18 cellular contexts compared by ENCODE assay signal in genomic region chr12:8993827-8994226, GRCh38. TPM values are rescaled to one million over a fixed set of nuclear protein-coding genes. Genes with fewer than 3 reads are reported as not detected.
DNase-seq lines count a peak whose midpoint lies in the region; ATAC-seq lines count a peak whose summit lies in the region.
"Had no signal": no experiment of that assay in that cellular context is flagged by ENCODE, and none has a peak within 500 bp of the region (broad histone marks: within the 10 kb centered on the region; RNA-seq: fewer than 3 reads in every experiment).

No MANE protein-coding gene starts in this region.

- H3K36me3 Mint-ChIP-seq in activated CD8-positive, alpha-beta memory T cell treated with anti-CD3 and anti-CD28 coated beads, Interleukin-2, amount 10 ng/mL, durations not matched to agents 7 days and 5 days: peaks cover 2% of the 10 kb centered on the region
- H3K36me3 Mint-ChIP-seq in stimulated activated naive CD8-positive, alpha-beta T cell treated with anti-CD3 and anti-CD28 coated beads, Interleukin-15, Interleukin-2, amounts not matched to agents 100 ng/mL and 50 ng/mL, for 24 hours (ENCODE audit: low read depth): peaks cover 5% of the 10 kb centered on the region
- H3K36me3 Mint-ChIP-seq in effector memory CD8-positive, alpha-beta T cell (ENCODE audit: insufficient read depth): peaks cover 71% of the 10 kb centered on the region

- H3K4me1 Mint-ChIP-seq in activated CD8-positive, alpha-beta memory T cell treated with anti-CD3 and anti-CD28 coated beads, Interleukin-2, amount 10 ng/mL, durations not matched to agents 7 days and 5 days: peaks cover 26% of the 10 kb centered on the region
- peaks cover 73% of the 10 kb centered on the region for H3K4me1 Mint-ChIP-seq in stimulated activated naive CD8-positive, alpha-beta T cell treated with anti-CD3 and anti-CD28 coated beads, Interleukin-15, Interleukin-2, amounts not matched to agents 100 ng/mL and 50 ng/mL, for 24 hours (ENCODE audit: low read depth)
- peaks cover 49 to 61% of the 10 kb centered on the region in 2 donors for H3K4me1 Mint-ChIP-seq in effector memory CD8-positive, alpha-beta T cell (ENCODE audit: low read depth in 2 of 2)
- peaks cover 62% of the 10 kb centered on the region for H3K4me1 Mint-ChIP-seq in stimulated activated naive CD8-positive, alpha-beta T cell treated with anti-CD3 and anti-CD28 coated beads, Interleukin-15, amount 100 ng/mL, for 72 hours

- H3K9me3 Mint-ChIP-seq in activated CD8-positive, alpha-beta memory T cell treated with anti-CD3 and anti-CD28 coated beads, Interleukin-2, amount 10 ng/mL, durations not matched to agents 7 days and 5 days (ENCODE audit: low read depth): no peaks in the 10 kb centered on the region
- no peaks in the 10 kb centered on the region for H3K9me3 Mint-ChIP-seq in stimulated activated naive CD8-positive, alpha-beta T cell treated with anti-CD3 and anti-CD28 coated beads, Interleukin-15, Interleukin-2, amounts not matched to agents 100 ng/mL and 50 ng/mL, for 24 hours
- H3K9me3 Mint-ChIP-seq in effector memory CD8-positive, alpha-beta T cell: no peaks in the 10 kb centered on the region
- H3K9me3 Mint-ChIP-seq in stimulated activated naive CD8-positive, alpha-beta T cell treated with anti-CD3 and anti-CD28 coated beads, Interleukin-15, amount 100 ng/mL, for 72 hours: no peaks in the 10 kb centered on the region

- peak overlapping the region; percentile 4 for H3K4me3 Mint-ChIP-seq in activated CD8-positive, alpha-beta memory T cell treated with anti-CD3 and anti-CD28 coated beads, Interleukin-2, amount 10 ng/mL, durations not matched to agents 7 days and 5 days
- peak overlapping the region; percentile 68 for H3K4me3 Mint-ChIP-seq in stimulated activated naive CD8-positive, alpha-beta T cell treated with anti-CD3 and anti-CD28 coated beads, Interleukin-15, Interleukin-2, amounts not matched to agents 100 ng/mL and 50 ng/mL, for 24 hours
- H3K4me3 Mint-ChIP-seq in effector memory CD8-positive, alpha-beta T cell: peak overlapping the region; percentile 87 to 88
- peak overlapping the region; percentile 15 to 35 for H3K4me3 Mint-ChIP-seq in stimulated activated naive CD8-positive, alpha-beta T cell treated with anti-CD3 and anti-CD28 coated beads, Interleukin-15, amount 100 ng/mL, for 72 hours
- H3K4me3 Mint-ChIP-seq: B cell had no signal

- CTCF ChIA-PET in activated CD8-positive, alpha-beta memory T cell treated with anti-CD3 and anti-CD28 coated beads, Interleukin-2, amount 10 ng/mL, durations not matched to agents 7 days and 5 days (lab: Charles Lee): interaction anchor here (1.6 kb wide), 1 partner anchor 56 kb away, joined by 4 read pairs; no protein-coding TSS in a partner anchor

- no peak for DNase-seq in activated CD8-positive, alpha-beta memory T cell treated with anti-CD3 and anti-CD28 coated beads, Interleukin-2, amount 10 ng/mL, durations not matched to agents 7 days and 5 days
- no peak for DNase-seq in activated CD8-positive, alpha-beta memory T cell treated with anti-CD3 and anti-CD28 coated beads, Interleukin-2, amount 50 U/mL, for 4 hours
- DNase-seq in stimulated activated naive CD8-positive, alpha-beta T cell treated with anti-CD3 and anti-CD28 coated beads, Interleukin-15, Interleukin-2, amounts not matched to agents 100 U/mL and 50 U/mL, for 24 hours: no peak
- no peak for DNase-seq in effector memory CD8-positive, alpha-beta T cell
- DNase-seq in stimulated activated naive CD8-positive, alpha-beta T cell treated with anti-CD3 and anti-CD28 coated beads, Interleukin-15, amount 100 ng/mL, for 72 hours: no peak
- DNase-seq in NCI-H1436 (lab: John Stamatoyannopoulos, UW) (no peak), EL (no peak)
- DNase-seq: DMS79 treated with DMSO at 0.1 percent for 48 hours; GOT3; MV-4-11; NCI-H1417; NCI-H1930; NCI-H2171; NCI-H446 treated with DMSO at 0.1 percent for 48 hours; NK-92 treated with Interleukin-12 subunit alpha and Interleukin-12 subunit beta, amount 100 ng/mL, for 24 hours had no signal

- no peak for ATAC-seq in activated CD8-positive, alpha-beta memory T cell treated with anti-CD3 and anti-CD28 coated beads, Interleukin-2, amount 10 ng/mL, durations not matched to agents 7 days and 5 days
- ATAC-seq in stimulated activated naive CD8-positive, alpha-beta T cell treated with anti-CD3 and anti-CD28 coated beads, Interleukin-15, Interleukin-2, amounts not matched to agents 100 U/mL and 50 U/mL, for 24 hours: no peak
- ATAC-seq in effector memory CD8-positive, alpha-beta T cell (replicated peaks): no peak
- no peak for ATAC-seq in stimulated activated naive CD8-positive, alpha-beta T cell treated with anti-CD3 and anti-CD28 coated beads, Interleukin-15, amount 100 ng/mL, for 72 hours
- ATAC-seq: K562 had no signal

- peaks cover 3% of the 10 kb centered on the region for H3K27me3 Mint-ChIP-seq in activated CD8-positive, alpha-beta memory T cell treated with anti-CD3 and anti-CD28 coated beads, Interleukin-2, amount 10 ng/mL, durations not matched to agents 7 days and 5 days
- no peaks in the 10 kb centered on the region for H3K27me3 Mint-ChIP-seq in stimulated activated naive CD8-positive, alpha-beta T cell treated with anti-CD3 and anti-CD28 coated beads, Interleukin-15, Interleukin-2, amounts not matched to agents 100 ng/mL and 50 ng/mL, for 24 hours
- H3K27me3 Mint-ChIP-seq in effector memory CD8-positive, alpha-beta T cell: no peaks in the 10 kb centered on the region
- no peaks in the 10 kb centered on the region for H3K27me3 Mint-ChIP-seq in stimulated activated naive CD8-positive, alpha-beta T cell treated with anti-CD3 and anti-CD28 coated beads, Interleukin-15, amount 100 ng/mL, for 72 hours
- H3K27me3 Mint-ChIP-seq: B cell had no signal

- no peak overlapping the region for H3K27ac Mint-ChIP-seq in activated CD8-positive, alpha-beta memory T cell treated with anti-CD3 and anti-CD28 coated beads, Interleukin-2, amount 10 ng/mL, durations not matched to agents 7 days and 5 days
- H3K27ac Mint-ChIP-seq in stimulated activated naive CD8-positive, alpha-beta T cell treated with anti-CD3 and anti-CD28 coated beads, Interleukin-15, Interleukin-2, amounts not matched to agents 100 ng/mL and 50 ng/mL, for 24 hours: peak overlapping the region; percentile 45
- H3K27ac Mint-ChIP-seq in effector memory CD8-positive, alpha-beta T cell: peak overlapping the region; percentile 90 to 94
- no peak overlapping the region for H3K27ac Mint-ChIP-seq in stimulated activated naive CD8-positive, alpha-beta T cell treated with anti-CD3 and anti-CD28 coated beads, Interleukin-15, amount 100 ng/mL, for 72 hours
- H3K27ac Mint-ChIP-seq: B cell had no signal

RNA-seq across cellular contexts. Expression of gene KLRG1, which starts 4.5 kb away (rescaled TPM):
- total RNA-seq in activated CD8-positive, alpha-beta memory T cell treated with anti-CD3 and anti-CD28 coated beads, Interleukin-2, amount 10 ng/mL, durations not matched to agents 7 days and 5 days: 1 to 10 TPM; 4.3 to 5.6 TPM

RNA-seq across cellular contexts. Expression of gene M6PR, which starts 44.4 kb away (rescaled TPM):
- 100 to 1,000 TPM; 182 to 206 TPM for total RNA-seq in activated CD8-positive, alpha-beta memory T cell treated with anti-CD3 and anti-CD28 coated beads, Interleukin-2, amount 10 ng/mL, durations not matched to agents 7 days and 5 days

Comparison
In these comparisons a context has a peak if more than half of its experiments do, and no peak if none do; other contexts are left out.
1. H3K27ac Mint-ChIP-seq: peak in stimulated activated naive CD8-positive, alpha-beta T cell treated with anti-CD3 and anti-CD28 coated beads, Interleukin-15, Interleukin-2, amounts not matched to agents 100 ng/mL and 50 ng/mL, for 24 hours (single experiment) and effector memory CD8-positive, alpha-beta T cell (2 of 2); none in activated CD8-positive, alpha-beta memory T cell treated with anti-CD3 and anti-CD28 coated beads, Interleukin-2, amount 10 ng/mL, durations not matched to agents 7 days and 5 days (single experiment) and stimulated activated naive CD8-positive, alpha-beta T cell treated with anti-CD3 and anti-CD28 coated beads, Interleukin-15, amount 100 ng/mL, for 72 hours (0 of 2).
2. H3K4me3 Mint-ChIP-seq: peak in every context shown above with its lines; median percentile 88 in effector memory CD8-positive, alpha-beta T cell; 68 in stimulated activated naive CD8-positive, alpha-beta T cell treated with anti-CD3 and anti-CD28 coated beads, Interleukin-15, Interleukin-2, amounts not matched to agents 100 ng/mL and 50 ng/mL, for 24 hours; 25 in stimulated activated naive CD8-positive, alpha-beta T cell treated with anti-CD3 and anti-CD28 coated beads, Interleukin-15, amount 100 ng/mL, for 72 hours; 4 in activated CD8-positive, alpha-beta memory T cell treated with anti-CD3 and anti-CD28 coated beads, Interleukin-2, amount 10 ng/mL, durations not matched to agents 7 days and 5 days.